In the genomic region with DNA sequence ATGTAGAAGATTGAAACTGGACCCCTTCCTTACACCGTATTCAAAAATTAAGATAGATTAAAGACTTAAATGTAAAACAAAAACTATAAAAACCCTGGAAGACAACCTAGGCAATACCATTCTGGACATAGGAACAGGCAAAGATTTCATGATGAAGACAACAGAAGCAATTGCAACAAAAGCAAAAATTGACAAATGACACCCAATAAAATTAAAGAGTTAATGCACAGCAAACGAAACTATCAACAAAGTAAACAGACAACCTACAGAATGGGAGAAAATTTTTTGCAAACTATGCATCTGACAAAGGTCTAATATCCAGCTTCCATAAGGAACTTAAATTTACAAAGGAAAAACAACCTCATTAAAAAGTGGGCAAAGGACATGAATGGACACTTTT, we compare ENCODE assay signal across 1 cellular context. TPM values are rescaled to one million over a fixed set of nuclear protein-coding genes. Genes with fewer than 3 reads are reported as not detected.
"Had no signal": no experiment of that assay in that cellular context is flagged by ENCODE, and none has a peak within 500 bp of the region (broad histone marks: within the 10 kb centered on the region; RNA-seq: fewer than 3 reads in every experiment).

No MANE protein-coding gene starts in this region.

RNA-seq across cellular contexts. Expression of a gene that starts 37.1 kb away (rescaled TPM):
- total RNA-seq: right atrium auricular region had no signal
